In genomic region chr5:173090626-173091025, GRCh38 we compare ENCODE assay signal across 27 cellular contexts. TPM values are rescaled to one million over a fixed set of nuclear protein-coding genes. Genes with fewer than 3 reads are reported as not detected.
DNase-seq lines count a peak whose midpoint lies in the region; ATAC-seq, FAIRE-seq and TF ChIP-seq lines count a peak whose summit lies in the region.
"Had no signal": no experiment of that assay in that cellular context is flagged by ENCODE, and none has a peak within 500 bp of the region (broad histone marks: within the 10 kb centered on the region; RNA-seq: fewer than 3 reads in every experiment).

No MANE protein-coding gene starts in this region.

- TF ChIP-seq EP300 in K562 (IDR thresholded peaks at IDR 0.05; ENCODE audit: low read length): no peak

- TF ChIP-seq POLR2A in IMR-90 (IDR thresholded peaks at IDR 0.05; ENCODE audit: low read depth, low read length): no peak
- TF ChIP-seq POLR2A in K562 (conservative IDR thresholded peaks at IDR 0.05): no peak

- H3K56ac ChIP-seq in IMR-90 (ENCODE audit: extremely low read depth, insufficient read depth, low read length): no peak overlapping the region

- H3K23ac ChIP-seq in IMR-90 (ENCODE audit: low read depth, low read length): no peak overlapping the region

- TF ChIP-seq RAD21 in IMR-90 (IDR thresholded peaks at IDR 0.05; ENCODE audit: low read length) (no peak), K562 (CRISPR knock-in tag; conservative IDR thresholded peaks at IDR 0.05 in 1 of 2, IDR thresholded peaks at IDR 0.05 in 1 of 2) (no peak)

- DNase-seq in activated T-cell treated with anti-CD3 and anti-CD28 coated beads, Interleukin-2, amount 50 U/mL, for 72 hours: peak in 1 of 2 donors; percentile 2
- DNase-seq in activated T-cell treated with anti-CD3 and anti-CD28 coated beads, Interleukin-2, amount 50 U/mL, for 4 hours: no peak
- DNase-seq in IMR-90: no peak
- no peak for DNase-seq in K562 (ENCODE audit: extremely low read depth in 1 of 4, low spot score in 3 of 4)
- DNase-seq in stimulated activated effector memory CD8-positive, alpha-beta T cell treated with anti-CD3 and anti-CD28 coated beads, Interleukin-12 subunit alpha, Interleukin-12 subunit beta, amount 100 ng/mL, for 72 hours (ENCODE audit: low spot score in 2 of 2): no peak
- no peak for DNase-seq in chondrocyte (ENCODE audit: low spot score)
- DNase-seq in dorsolateral prefrontal cortex: no peak
- DNase-seq: activated B cell treated with CpG ODN at 0.5 μM for 24 hours; activated CD8-positive, alpha-beta memory T cell treated with anti-CD3 and anti-CD28 coated beads, Interleukin-2, amount 50 U/mL, for 48 hours; activated effector memory CD4-positive, alpha-beta T cell treated with Interleukin-2 at 50 U/mL for 16 hours; AML-193; central memory CD4-positive, alpha-beta T cell; dermis blood vessel endothelial cell; DMS153; foreskin melanocyte; heart right ventricle; NCI-H1092 treated with DMSO at 0.1 percent for 48 hours; NCI-H1694 treated with DMSO at 0.1 percent for 48 hours; NCI-H2171; NCI-H82; pancreas; stimulated activated naive CD8-positive, alpha-beta T cell treated with anti-CD3 and anti-CD28 coated beads, Interleukin-15, Interleukin-2, amounts not matched to agents 100 U/mL and 50 U/mL, for 24 hours; T-helper 1 cell had no signal

- no peak overlapping the region for H3K27ac Mint-ChIP-seq in activated T-cell treated with anti-CD3 and anti-CD28 coated beads, Interleukin-2, amount 50 U/mL, for 72 hours
- H3K27ac Mint-ChIP-seq in stimulated activated effector memory CD8-positive, alpha-beta T cell treated with anti-CD3 and anti-CD28 coated beads, Interleukin-12 subunit alpha, Interleukin-12 subunit beta, amount 100 ng/mL, for 72 hours: peak overlapping the region; percentile 23
- H3K27ac Mint-ChIP-seq in chondrocyte (ENCODE audit: unreplicated experiment): no peak overlapping the region
- H3K27ac Mint-ChIP-seq: nephron had no signal

- H3K9me1 ChIP-seq in IMR-90 (ENCODE audit: insufficient read depth, low read length) (peaks cover 11% of the 10 kb centered on the region), K562 (ENCODE audit: control insufficient read depth, insufficient read depth, low read length) (no peaks in the 10 kb centered on the region)

- no peak overlapping the region for H2BK20ac ChIP-seq in IMR-90 (ENCODE audit: low read depth, low read length)

- H3K79me2 ChIP-seq in K562 (ENCODE audit: control insufficient read depth, insufficient read depth, low read length): no peaks in the 10 kb centered on the region

- H3K4me1 Mint-ChIP-seq in activated T-cell treated with anti-CD3 and anti-CD28 coated beads, Interleukin-2, amount 50 U/mL, for 72 hours (ENCODE audit: low read depth): peaks cover 33% of the 10 kb centered on the region
- peaks cover 18% of the 10 kb centered on the region for H3K4me1 Mint-ChIP-seq in activated T-cell treated with anti-CD3 and anti-CD28 coated beads, Interleukin-2, amount 50 U/mL, for 4 hours (ENCODE audit: low read depth)
- H3K4me1 Mint-ChIP-seq in stimulated activated effector memory CD8-positive, alpha-beta T cell treated with anti-CD3 and anti-CD28 coated beads, Interleukin-12 subunit alpha, Interleukin-12 subunit beta, amount 100 ng/mL, for 72 hours: peaks cover 21% of the 10 kb centered on the region
- H3K4me1 Mint-ChIP-seq in chondrocyte (ENCODE audit: low read depth): peaks cover 27% of the 10 kb centered on the region

- no peak overlapping the region for H4K91ac ChIP-seq in IMR-90 (ENCODE audit: insufficient read depth, low read depth, low read length)

- intact Hi-C loops in IMR-90 (cut with micrococcal nuclease): no loop called here
- intact Hi-C loops in K562 (cut with micrococcal nuclease): no loop called here
- intact Hi-C loops in dorsolateral prefrontal cortex (cut with DNase I): no loop called here

- H3K36me3 Mint-ChIP-seq in activated T-cell treated with anti-CD3 and anti-CD28 coated beads, Interleukin-2, amount 50 U/mL, for 72 hours (ENCODE audit: insufficient read depth in 2 of 2): peaks cover 5 to 8% of the 10 kb centered on the region in 2 donors
- peaks cover 31% of the 10 kb centered on the region for H3K36me3 Mint-ChIP-seq in activated T-cell treated with anti-CD3 and anti-CD28 coated beads, Interleukin-2, amount 50 U/mL, for 4 hours (ENCODE audit: insufficient read depth)
- H3K36me3 Mint-ChIP-seq in stimulated activated effector memory CD8-positive, alpha-beta T cell treated with anti-CD3 and anti-CD28 coated beads, Interleukin-12 subunit alpha, Interleukin-12 subunit beta, amount 100 ng/mL, for 72 hours: peaks cover 63% of the 10 kb centered on the region
- H3K36me3 Mint-ChIP-seq in chondrocyte (ENCODE audit: low read depth): peaks cover 14% of the 10 kb centered on the region

- H4K8ac ChIP-seq in IMR-90 (ENCODE audit: low read depth in 2 of 2, low read length in 2 of 2): no peak overlapping the region

- H3K18ac ChIP-seq in IMR-90 (ENCODE audit: low read depth, low read length): no peak overlapping the region

- 0 out of 4 replicates have a peak, but pooled peaks cover 3 to 10% of the 10 kb centered on the region in 2 experiments for H3K79me1 ChIP-seq in IMR-90 (ENCODE audit: low read depth in 1 of 2, low read length in 2 of 2)

- H2AK5ac ChIP-seq in IMR-90 (ENCODE audit: low read depth, low read length): no peak overlapping the region

- no peak overlapping the region for H3K4me3 ChIP-seq in IMR-90 (ENCODE audit: insufficient read depth, low read depth, low read length)
- no peak overlapping the region for H3K4me3 ChIP-seq in K562
- H3K4me3 ChIP-seq in dorsolateral prefrontal cortex: no peak overlapping the region
- H3K4me3 ChIP-seq: heart right ventricle, pancreas had no signal

- FAIRE-seq in K562 (lab: Jason Lieb, UNC): no peak
- FAIRE-seq: GM12892, H54, pancreas had no signal

- H3K9me3 Mint-ChIP-seq in activated T-cell treated with anti-CD3 and anti-CD28 coated beads, Interleukin-2, amount 50 U/mL, for 72 hours: no peaks in the 10 kb centered on the region
- H3K9me3 Mint-ChIP-seq in activated T-cell treated with anti-CD3 and anti-CD28 coated beads, Interleukin-2, amount 50 U/mL, for 4 hours: no peaks in the 10 kb centered on the region
- no peaks in the 10 kb centered on the region for H3K9me3 Mint-ChIP-seq in stimulated activated effector memory CD8-positive, alpha-beta T cell treated with anti-CD3 and anti-CD28 coated beads, Interleukin-12 subunit alpha, Interleukin-12 subunit beta, amount 100 ng/mL, for 72 hours
- no peaks in the 10 kb centered on the region for H3K9me3 Mint-ChIP-seq in chondrocyte (ENCODE audit: low read depth)
- H3K9me3 Mint-ChIP-seq: activated B cell treated with CpG ODN at 0.5 μM for 24 hours, nephron had no signal

- CTCF ChIA-PET in IMR-90 (lab: Yijun Ruan, JAX): no interaction called here
- CTCF ChIA-PET in K562 (lab: Yijun Ruan, JAX; ENCODE audit: low intra/inter-chr PET ratio): no interaction called here

- no peak overlapping the region for H2BK120ac ChIP-seq in IMR-90 (ENCODE audit: low read depth, low read length)

- TSS peak; percentile 93 for BruUV-seq in IMR-90 (replicated peaks; lab: Mats Ljungman, UMichigan)
- TSS peak; percentile 36 for BruUV-seq in K562 (replicated peaks; lab: Mats Ljungman, UMichigan)

- TF ChIP-seq CTCF in IMR-90 (conservative IDR thresholded peaks at IDR 0.05; ENCODE audit: low read depth, low read length) (no peak), K562 (IDR thresholded peaks at IDR 0.05 in 2 of 3, conservative IDR thresholded peaks at IDR 0.05 in 1 of 3; ENCODE audit: insufficient read depth in 2 of 3, low read depth in 1 of 3, low read length in 3 of 3) (no peak), chondrocyte (IDR thresholded peaks at IDR 0.05) (no peak), dorsolateral prefrontal cortex (IDR thresholded peaks at IDR 0.05 in 54 of 56, conservative IDR thresholded peaks at IDR 0.05 in 2 of 56; ENCODE audit: low read depth in 1 of 56, partially characterized antibody in 56 of 56) (no peak)

- dilution Hi-C loops in IMR-90 (cut with HindIII; ENCODE audit: low sequenced_read_pairs, unreplicated experiment): no loop called here

- H4K20me1 ChIP-seq in IMR-90 (ENCODE audit: insufficient read depth, low read length) (peaks cover 6% of the 10 kb centered on the region; the same call in 1 of the 2 replicates), K562 (replicated peaks; ENCODE audit: control insufficient read depth, insufficient read depth, low read length) (no peaks in the 10 kb centered on the region)

- H3K9ac ChIP-seq in IMR-90 (ENCODE audit: low read depth, low read length) (no peak overlapping the region), K562 (ENCODE audit: insufficient read depth in 1 of 2, low read depth in 2 of 2, low read length in 2 of 2) (no peak overlapping the region)

- H3K4me3 Mint-ChIP-seq in activated T-cell treated with anti-CD3 and anti-CD28 coated beads, Interleukin-2, amount 50 U/mL, for 72 hours: no peak overlapping the region
- no peak overlapping the region for H3K4me3 Mint-ChIP-seq in activated T-cell treated with anti-CD3 and anti-CD28 coated beads, Interleukin-2, amount 50 U/mL, for 4 hours
- H3K4me3 Mint-ChIP-seq in stimulated activated effector memory CD8-positive, alpha-beta T cell treated with anti-CD3 and anti-CD28 coated beads, Interleukin-12 subunit alpha, Interleukin-12 subunit beta, amount 100 ng/mL, for 72 hours: no peak overlapping the region
- H3K4me3 Mint-ChIP-seq in chondrocyte (ENCODE audit: unreplicated experiment): no peak overlapping the region
- H3K4me3 Mint-ChIP-seq: activated B cell treated with CpG ODN at 0.5 μM for 24 hours, nephron had no signal

- H3K9me3 ChIP-seq in IMR-90 (ENCODE audit: control insufficient read depth, insufficient read depth, low read length) (no peaks in the 10 kb centered on the region), K562 (replicated peaks; ENCODE audit: control insufficient read depth, insufficient read depth, low read depth, low read length) (no peaks in the 10 kb centered on the region)
- H3K9me3 ChIP-seq: heart right ventricle, pancreas had no signal

- peak; percentile 79 to 87 for ATAC-seq in activated T-cell treated with anti-CD3 and anti-CD28 coated beads, Interleukin-2, amount 50 U/mL, for 72 hours (replicated peaks in 1 of 2)
- ATAC-seq in activated T-cell treated with anti-CD3 and anti-CD28 coated beads, Interleukin-2, amount 50 U/mL, for 4 hours: no peak
- no peak for ATAC-seq in IMR-90 (ENCODE audit: low read depth)
- ATAC-seq in K562: no peak
- peak; percentile 70 for ATAC-seq in stimulated activated effector memory CD8-positive, alpha-beta T cell treated with anti-CD3 and anti-CD28 coated beads, Interleukin-12 subunit alpha, Interleukin-12 subunit beta, amount 100 ng/mL, for 72 hours
- ATAC-seq: heart right ventricle; pancreas; stimulated activated naive CD8-positive, alpha-beta T cell treated with anti-CD3 and anti-CD28 coated beads, Interleukin-15, Interleukin-2, amounts not matched to agents 100 U/mL and 50 U/mL, for 24 hours had no signal

- H3K27ac ChIP-seq in IMR-90 (ENCODE audit: insufficient read depth, low read length): no peak overlapping the region
- H3K27ac ChIP-seq in K562 (ENCODE audit: extremely low read depth, low read depth, low read length): no peak overlapping the region
- H3K27ac ChIP-seq in dorsolateral prefrontal cortex: peak overlapping the region in 1 of 59 donors; percentile 2
- H3K27ac ChIP-seq: heart right ventricle, pancreas, RWPE1 had no signal

- H3K27me3 ChIP-seq in IMR-90 (ENCODE audit: control insufficient read depth, insufficient read depth, low read length) (no peaks in the 10 kb centered on the region), K562 (ENCODE audit: control insufficient read depth in 2 of 2, insufficient read depth in 2 of 2, low read length in 2 of 2) (no peaks in the 10 kb centered on the region), dorsolateral prefrontal cortex (no peaks in the 10 kb centered on the region)
- H3K27me3 ChIP-seq: heart right ventricle, pancreas had no signal

- H3K36me3 ChIP-seq in IMR-90 (ENCODE audit: control insufficient read depth, insufficient read depth, low read length) (peaks cover 21% of the 10 kb centered on the region), K562 (ENCODE audit: control insufficient read depth, insufficient read depth, low read length) (peaks cover 6% of the 10 kb centered on the region; the same call in 1 of the 3 replicates)

- H3K27me3 Mint-ChIP-seq in activated T-cell treated with anti-CD3 and anti-CD28 coated beads, Interleukin-2, amount 50 U/mL, for 72 hours (ENCODE audit: low read depth): no peaks in the 10 kb centered on the region
- no peaks in the 10 kb centered on the region for H3K27me3 Mint-ChIP-seq in activated T-cell treated with anti-CD3 and anti-CD28 coated beads, Interleukin-2, amount 50 U/mL, for 4 hours (ENCODE audit: low read depth)
- no peaks in the 10 kb centered on the region for H3K27me3 Mint-ChIP-seq in chondrocyte (ENCODE audit: low read depth)
- H3K27me3 Mint-ChIP-seq: activated B cell treated with CpG ODN at 0.5 μM for 24 hours had no signal

- H3K4me1 ChIP-seq in IMR-90 (ENCODE audit: control insufficient read depth, insufficient read depth, low read length): peaks cover 6% of the 10 kb centered on the region
- 0 out of 5 replicates have a peak, but pooled peaks cover 0 to 5% of the 10 kb centered on the region in 2 experiments for H3K4me1 ChIP-seq in K562 (replicated peaks in 1 of 2; ENCODE audit: control insufficient read depth in 2 of 2, insufficient read depth in 2 of 2, low read length in 2 of 2)

- POLR2A ChIA-PET in IMR-90 (lab: Charles Lee; ENCODE audit: unreplicated experiment): no interaction called here
- POLR2A ChIA-PET in K562 (lab: Yijun Ruan, JAX): no interaction called here

- no peak overlapping the region for H2AFZ ChIP-seq in IMR-90 (replicated peaks; ENCODE audit: low read length, poor library complexity)
- H2AFZ ChIP-seq in K562 (ENCODE audit: low read depth, low read length): no peak overlapping the region

- no peak overlapping the region for H2BK5ac ChIP-seq in IMR-90 (ENCODE audit: low read depth, low read length, poor library complexity, severe bottlenecking)

- no peak overlapping the region for H4K5ac ChIP-seq in IMR-90 (ENCODE audit: low read depth, low read length)

- H3K4me2 ChIP-seq in IMR-90 (ENCODE audit: low read depth, low read length) (no peak overlapping the region), K562 (ENCODE audit: insufficient read depth, low read length) (no peak overlapping the region)

- in situ Hi-C loops in IMR-90 (cut with MboI; ENCODE audit: low sequenced_read_pairs) (no loop called here), K562 (cut with MboI) (no loop called here)

- no peak overlapping the region for H2BK15ac ChIP-seq in IMR-90 (ENCODE audit: low read depth, low read length)

- no peak overlapping the region for H2AK9ac ChIP-seq in IMR-90 (replicated peaks; ENCODE audit: low read depth, low read length, poor library complexity)

- H3K14ac ChIP-seq in IMR-90 (replicated peaks; ENCODE audit: low read depth, low read length): no peak overlapping the region

- no peak overlapping the region for H3K4ac ChIP-seq in IMR-90 (ENCODE audit: low read depth, low read length)

- WGBS in IMR-90 (ENCODE audit: extremely low coverage in 2 of 2, insufficient read length in 1 of 2), 2 experiments: 88% methylated on average over 1 of the region's 2 CpGs; no CpG with 5 or more reads in 1 of the 2 experiments
- 21% methylated on average over 2 of the region's 2 CpGs for WGBS in K562 (ENCODE audit: insufficient coverage, low coverage, missing lambda C conversion rate)

RNA-seq across cellular contexts. Expression of gene CREBRF, which starts 34.5 kb away (rescaled TPM):
- total RNA-seq in activated T-cell treated with anti-CD3 and anti-CD28 coated beads, Interleukin-2, amount 50 U/mL, for 72 hours: 10 to 100 TPM; 33.1 to 35.8 TPM
- 10 to 100 TPM in 2 of 3 donors, 1 to 10 TPM in 1; 7.2 to 11.7 (median 10.1) TPM for total RNA-seq in activated T-cell treated with anti-CD3 and anti-CD28 coated beads, Interleukin-2, amount 50 U/mL, for 4 hours
- total RNA-seq in IMR-90 (2012; rRNA removed): 11.1 and 16.1 TPM in 2 replicates
- 3.0 and 3.2 TPM in 2 replicates for polyA plus RNA-seq in IMR-90 (2012; rRNA removed)
- 0.56 and 0.80 TPM in 2 replicates for polyA plus RNA-seq in IMR-90 (2012; cell fraction: cytosol; rRNA removed)
- 1.5 and 18.2 TPM in 2 replicates for polyA plus RNA-seq in IMR-90 (2012; cell fraction: nucleus; rRNA removed; ENCODE audit: low replicate concordance)
- total RNA-seq in K562 (2011; cell fraction: chromatin; rRNA removed; ENCODE audit: low replicate concordance): 11.5 and 33.0 TPM in 2 replicates
- 7.8 and 10.5 TPM in 2 replicates for total RNA-seq in K562 (2011; cell fraction: nucleolus; rRNA removed)
- 14.4 and 25.6 TPM in 2 replicates for total RNA-seq in K562 (2011; cell fraction: nucleoplasm; rRNA removed)
- 3.2 and 3.6 TPM in 2 replicates for total RNA-seq in K562 (2014; rRNA removed)
- total RNA-seq in K562 (2014; rRNA removed; fragmentation: Illumina TruSeq; extraction: Trizol): 4.5 and 6.1 TPM in 2 replicates
- 2.9 and 3.1 TPM in 2 replicates for total RNA-seq in K562 (2015; rRNA removed; fragmentation: Illumina TruSeq; extraction: Trizol)
- 3.8 TPM in 2 replicates for total RNA-seq in K562 (2021)
- 4.7 and 4.9 TPM in 2 replicates for polyA plus RNA-seq in K562 (2011; rRNA removed)
- 0.85 and 1.8 TPM in 2 replicates for polyA plus RNA-seq in K562 (2011; cell fraction: cytosol; rRNA removed)
- 8.7 and 9.9 TPM in 2 replicates for polyA plus RNA-seq in K562 (2011; cell fraction: nucleus; rRNA removed)
- polyA plus RNA-seq in K562 (2012): 2.0 and 5.1 TPM in 2 replicates
- polyA plus RNA-seq in K562 (2014; fragmentation: Illumina TruSeq; extraction: Trizol): 2.4 and 4.8 TPM in 2 replicates
- polyA plus RNA-seq in K562 (2014; fragmentation: Nextera tagmentation; extraction: Ambion mirVana): 1 to 10 TPM; 1.1 to 1.3 TPM
- polyA plus RNA-seq in K562 (2014; rRNA removed): 2.0 and 2.8 TPM in 2 replicates
- polyA minus RNA-seq in K562 (2011; rRNA and poly(A)+ RNA removed): 10.9 and 15.9 TPM in 2 replicates
- 4.4 and 4.5 TPM in 2 replicates for polyA minus RNA-seq in K562 (2011; cell fraction: cytosol; rRNA and poly(A)+ RNA removed)
- 7.5 and 10.6 TPM in 2 replicates for polyA minus RNA-seq in K562 (2011; cell fraction: nucleus; rRNA and poly(A)+ RNA removed)
- 13.2 to 14.9 TPM (median 14.7 TPM) in 3 replicates for total RNA-seq in chondrocyte
- 10 to 100 TPM; 44.1 to 80.1 (median 58.8) TPM for total RNA-seq in dorsolateral prefrontal cortex

RNA-seq across cellular contexts. Expression of gene BNIP1, which starts 53.7 kb away (rescaled TPM):
- 10 to 100 TPM; 23.2 to 25.6 TPM for total RNA-seq in activated T-cell treated with anti-CD3 and anti-CD28 coated beads, Interleukin-2, amount 50 U/mL, for 72 hours
- total RNA-seq in activated T-cell treated with anti-CD3 and anti-CD28 coated beads, Interleukin-2, amount 50 U/mL, for 4 hours: 10 to 100 TPM; 31.1 to 33.4 (median 31.7) TPM
- total RNA-seq in IMR-90 (2012; rRNA removed) (29.2 and 35.3 TPM in 2 replicates), K562 (2014; rRNA removed) (18.8 and 21.0 TPM in 2 replicates), K562 (2014; rRNA removed; fragmentation: Illumina TruSeq; extraction: Trizol) (25.8 and 26.2 TPM in 2 replicates), K562 (2015; rRNA removed; fragmentation: Illumina TruSeq; extraction: Trizol) (20.3 and 21.6 TPM in 2 replicates), K562 (2021) (18.9 and 21.3 TPM in 2 replicates), chondrocyte (9.4 to 11.2 TPM (median 9.5 TPM) in 3 replicates), dorsolateral prefrontal cortex (10 to 100 TPM in 97 of 120 experiments, 1 to 10 TPM in 23; 6.2 to 18.9 (median 11.5) TPM)
- polyA plus RNA-seq in IMR-90 (2012; rRNA removed) (24.3 and 25.8 TPM in 2 replicates), K562 (2011; rRNA removed) (30.5 and 30.6 TPM in 2 replicates), K562 (2014; fragmentation: Illumina TruSeq; extraction: Trizol) (26.5 and 27.4 TPM in 2 replicates), K562 (2014; fragmentation: Nextera tagmentation; extraction: Ambion mirVana) (10 to 100 TPM; 54.9 to 65.0 TPM), K562 (2014; rRNA removed) (23.0 and 23.2 TPM in 2 replicates)
- polyA plus RNA-seq in IMR-90 (2012; cell fraction: cytosol; rRNA removed): 11.8 and 21.7 TPM in 2 replicates
- polyA plus RNA-seq in IMR-90 (2012; cell fraction: nucleus; rRNA removed; ENCODE audit: low replicate concordance): 12.6 and 27.2 TPM in 2 replicates
- 12.2 and 15.0 TPM in 2 replicates for total RNA-seq in K562 (2011; cell fraction: chromatin; rRNA removed; ENCODE audit: low replicate concordance)
- 13.2 and 15.0 TPM in 2 replicates for total RNA-seq in K562 (2011; cell fraction: nucleolus; rRNA removed)
- 14.5 and 20.2 TPM in 2 replicates for total RNA-seq in K562 (2011; cell fraction: nucleoplasm; rRNA removed)
- 24.0 and 26.5 TPM in 2 replicates for polyA plus RNA-seq in K562 (2011; cell fraction: cytosol; rRNA removed)
- 15.2 and 16.7 TPM in 2 replicates for polyA plus RNA-seq in K562 (2011; cell fraction: nucleus; rRNA removed)
- polyA plus RNA-seq in K562 (2012): 16.5 and 17.1 TPM in 2 replicates
- 12.8 and 15.1 TPM in 2 replicates for polyA minus RNA-seq in K562 (2011; rRNA and poly(A)+ RNA removed)
- polyA minus RNA-seq in K562 (2011; cell fraction: cytosol; rRNA and poly(A)+ RNA removed): 4.2 and 5.1 TPM in 2 replicates
- polyA minus RNA-seq in K562 (2011; cell fraction: nucleus; rRNA and poly(A)+ RNA removed): 3.0 and 5.7 TPM in 2 replicates

Comparison
In these comparisons a context has a peak if more than half of its experiments do, and no peak if none do; other contexts are left out.
1. ATAC-seq: peak in activated T-cell treated with anti-CD3 and anti-CD28 coated beads, Interleukin-2, amount 50 U/mL, for 72 hours (2 of 2) and stimulated activated effector memory CD8-positive, alpha-beta T cell treated with anti-CD3 and anti-CD28 coated beads, Interleukin-12 subunit alpha, Interleukin-12 subunit beta, amount 100 ng/mL, for 72 hours (single experiment); none in activated T-cell treated with anti-CD3 and anti-CD28 coated beads, Interleukin-2, amount 50 U/mL, for 4 hours (0 of 2), IMR-90 (single experiment) and K562 (single experiment).